7 cellular contexts compared by ENCODE assay signal in the genomic region with DNA sequence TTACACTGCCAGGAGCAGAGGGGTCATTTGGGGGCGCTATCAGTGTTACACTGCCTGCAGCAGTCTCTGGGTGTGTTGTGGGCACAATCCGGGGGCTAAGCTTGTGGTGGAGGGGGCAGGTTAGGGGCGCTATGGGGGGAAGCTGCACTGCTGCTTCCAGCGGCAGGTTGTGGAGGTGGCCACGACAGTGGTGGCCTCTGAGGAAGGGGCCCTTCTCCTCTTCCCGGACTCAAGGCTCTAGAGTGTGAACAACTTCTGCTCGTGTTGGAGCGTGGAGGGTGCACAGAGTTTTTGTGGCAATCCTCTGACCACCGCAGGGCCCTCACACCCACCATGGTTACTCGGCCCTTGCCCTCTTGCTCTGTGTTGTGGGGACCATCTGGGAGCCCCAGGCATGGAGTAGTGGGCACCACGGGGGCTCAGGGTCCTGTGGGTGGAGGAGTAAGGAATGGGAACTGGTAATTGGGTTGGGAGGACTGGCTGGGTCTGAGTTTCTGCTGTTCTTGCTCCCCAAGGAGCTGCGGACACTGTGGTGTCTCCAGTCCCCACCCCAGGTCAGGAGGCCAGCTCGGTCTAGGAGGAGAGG.
DNase-seq lines count a peak whose midpoint lies in the region; ATAC-seq and TF ChIP-seq lines count a peak whose summit lies in the region.
"Not testable (repeated sequence)": the region's sequence is repeated elsewhere in the genome, so short reads cannot be mapped to it uniquely, and the experiment has no call there.

No MANE protein-coding gene starts in this region.

- in situ Hi-C loops in GM13977 (cut with MboI; ENCODE audit: low pct_unique_long_range_greater_than_20kb, low sequenced_read_pairs, unreplicated experiment): not testable (repeated sequence)

- DNase-seq in GM13977 (ENCODE audit: low spot score) (peak; percentile 32), ecto neural progenitor cell (ENCODE audit: low spot score) (peak; percentile 25), cardiac septum (ENCODE audit: low spot score) (peak; percentile 76), left lung (peak; percentile 40 to 86), mucosa of gallbladder (ENCODE audit: low spot score) (peak; percentile 16), spleen (peak; percentile 83)
- DNase-seq in T-helper 17 cell: not testable (repeated sequence)

- intact Hi-C loops in cardiac septum (cut with DNase I); left lung (cut with DNase I); spleen (cut with DNase I; ENCODE audit: low total_unique reads): not testable (repeated sequence)

- H3K27ac Mint-ChIP-seq in T-helper 17 cell: not testable (repeated sequence)

- not testable (repeated sequence) for H3K36me3 Mint-ChIP-seq in T-helper 17 cell (ENCODE audit: low read depth)

- TF ChIP-seq POLR2A in spleen (IDR thresholded peaks at IDR 0.05): not testable (repeated sequence)

- TF ChIP-seq CTCF in GM13977 (IDR thresholded peaks at IDR 0.05; ENCODE audit: extremely low read depth, insufficient read depth, missing control alignments); left lung (IDR thresholded peaks at IDR 0.05); spleen (IDR thresholded peaks at IDR 0.05 in 8 of 11, conservative IDR thresholded peaks at IDR 0.05 in 3 of 11): not testable (repeated sequence)

- not testable (repeated sequence) for H3K4me1 ChIP-seq in left lung, spleen

- not testable (repeated sequence) for H3K9me3 ChIP-seq in T-helper 17 cell (ENCODE audit: control insufficient read depth, low read length, poor library complexity, severe bottlenecking)
- H3K9me3 ChIP-seq in left lung: peaks cover 6 to 47% of the 10 kb centered on the region in 2 donors
- peaks cover 2 to 62% (median 53%) of the 10 kb centered on the region in 8 donors for H3K9me3 ChIP-seq in spleen

- H3K27ac ChIP-seq in left lung, spleen: not testable (repeated sequence)

- H3K4me3 ChIP-seq in left lung, spleen: not testable (repeated sequence)

- ATAC-seq in T-helper 17 cell: peak; percentile 30
- not testable (repeated sequence) for ATAC-seq in left lung

- H3K4me1 Mint-ChIP-seq in T-helper 17 cell: not testable (repeated sequence)

- not testable (repeated sequence) for H3K27me3 Mint-ChIP-seq in T-helper 17 cell

- H3K27me3 ChIP-seq in left lung; spleen (replicated peaks in 1 of 7): not testable (repeated sequence)

- H3K36me3 ChIP-seq in left lung, spleen: not testable (repeated sequence)

- 70 to 74% (median 72%) methylated on average over 13 of the region's 13 CpGs for WGBS in spleen, 5 donors

- not testable (repeated sequence) for H3K4me3 Mint-ChIP-seq in T-helper 17 cell
